Comparison of ENCODE assay signal across 27 cellular contexts in genomic region chr5:98308231-98308630, GRCh38.
DNase-seq lines count a peak whose midpoint lies in the region; TF ChIP-seq lines count a peak whose summit lies in the region.
"Had no signal": no experiment of that assay in that cellular context is flagged by ENCODE, and none has a peak within 500 bp of the region (broad histone marks: within the 10 kb centered on the region; RNA-seq: fewer than 3 reads in every experiment).

No MANE protein-coding gene starts in this region.

- H3K36me3 Mint-ChIP-seq in HFFc6 (ENCODE audit: low read depth), result peaks cover 27% of the 10 kb centered on the region
- H3K36me3 Mint-ChIP-seq in glutamatergic neuron (ENCODE audit: unreplicated experiment), result no peaks in the 10 kb centered on the region
- H3K36me3 Mint-ChIP-seq: activated naive CD4-positive, alpha-beta T cell treated with anti-CD3 and anti-CD28 coated beads, Interleukin-2, amount 50 U/mL, for 72 hours had no signal

- H3K9me3 ChIP-seq in SJSA1 (replicated peaks), result no peaks in the 10 kb centered on the region
- H3K9me3 ChIP-seq: esophagus squamous epithelium, heart right ventricle, left ventricle myocardium inferior, mucosa of descending colon, tibial artery had no signal

- DNase-seq in HFFc6 (no peak), SJSA1 (ENCODE audit: low read depth in 1 of 2, low spot score in 2 of 2) (no peak), fibroblast of mammary gland (ENCODE audit: low read depth) (peak; percentile 45), renal cortical epithelial cell (ENCODE audit: low read depth) (peak; percentile 35), DMS153 treated with DMSO at 0.1 percent for 48 hours (lab: John Stamatoyannopoulos, UW; ENCODE audit: unreplicated experiment) (no peak), glutamatergic neuron (no peak)
- DNase-seq in activated effector memory CD4-positive, alpha-beta T cell treated with Interleukin-2 at 50 U/mL for 16 hours, result no peak
- DNase-seq: activated CD4-positive, alpha-beta T cell treated with anti-CD3 and anti-CD28 coated beads for 4 hours; DND-41; effector memory CD4-positive, alpha-beta T cell; esophagus squamous epithelium; heart right ventricle; KG1; left ventricle myocardium inferior; mucosa of descending colon; NCI-H1048; NCI-H2029; NCI-H2227 treated with DMSO at 0.1 percent for 48 hours; NCI-H774; SIG-M5; stimulated activated CD4-positive, alpha-beta T cell treated with anti-CD3 and anti-CD28 coated beads, Interleukin-12 subunit alpha, Interleukin-12 subunit beta, amount 100 ng/mL, for 4 hours; stimulated activated naive CD8-positive, alpha-beta T cell treated with anti-CD3 and anti-CD28 coated beads, Interleukin-15, amount 100 ng/mL, for 72 hours; tibial artery had no signal

- no peaks in the 10 kb centered on the region for H3K27me3 ChIP-seq in SJSA1 (replicated peaks)
- H3K27me3 ChIP-seq: esophagus squamous epithelium, heart right ventricle, tibial artery had no signal

- H3K27ac Mint-ChIP-seq in HFFc6, result peak overlapping the region; percentile 99
- H3K27ac Mint-ChIP-seq in glutamatergic neuron (ENCODE audit: unreplicated experiment), result no peak overlapping the region
- H3K27ac Mint-ChIP-seq: activated naive CD4-positive, alpha-beta T cell treated with anti-CD3 and anti-CD28 coated beads, Interleukin-2, amount 50 U/mL, for 72 hours; activated T-helper 1 cell treated with anti-CD3 and anti-CD28 coated beads, Interleukin-12 subunit alpha, Interleukin-12 subunit beta, Interleukin-2, Interleukin-4 antibody, amounts not matched to agents 30 ng/mL and 10 ng/mL and 1 ng/mL, durations not matched to agents 14 hours and 24 hours and 36 hours; B cell; T-helper 1 cell treated with Interleukin-12 subunit alpha and Interleukin-12 subunit beta and Interleukin-4 antibody, amounts not matched to agents 30 μg/mL and 1 μg/mL, for 36 hours had no signal

- H3K9me3 Mint-ChIP-seq in HFFc6 (no peaks in the 10 kb centered on the region; the same call in 1 of the 2 replicates), glutamatergic neuron (ENCODE audit: unreplicated experiment) (no peaks in the 10 kb centered on the region)
- H3K9me3 Mint-ChIP-seq: activated naive CD4-positive, alpha-beta T cell treated with anti-CD3 and anti-CD28 coated beads, Interleukin-2, amount 50 U/mL, for 72 hours; activated T-helper 1 cell treated with anti-CD3 and anti-CD28 coated beads, Interleukin-12 subunit alpha, Interleukin-12 subunit beta, Interleukin-2, Interleukin-4 antibody, amounts not matched to agents 30 ng/mL and 10 ng/mL and 1 ng/mL, durations not matched to agents 14 hours and 24 hours and 36 hours; stimulated activated naive CD8-positive, alpha-beta T cell treated with anti-CD3 and anti-CD28 coated beads, Interleukin-15, amount 100 ng/mL, for 72 hours; T-helper 1 cell treated with Interleukin-12 subunit alpha and Interleukin-12 subunit beta and Interleukin-4 antibody, amounts not matched to agents 30 μg/mL and 1 μg/mL, for 36 hours had no signal

- peaks cover 61% of the 10 kb centered on the region for H3K4me1 ChIP-seq in SJSA1 (replicated peaks)
- H3K4me1 ChIP-seq: left ventricle myocardium inferior, tibial artery had no signal

- H3K4me1 Mint-ChIP-seq in HFFc6 (ENCODE audit: low read depth), result peaks cover 64% of the 10 kb centered on the region
- H3K4me1 Mint-ChIP-seq in glutamatergic neuron (ENCODE audit: low read depth, unreplicated experiment), result no peaks in the 10 kb centered on the region
- H3K4me1 Mint-ChIP-seq: B cell had no signal

- H3K27me3 Mint-ChIP-seq in HFFc6 (ENCODE audit: insufficient read depth) (no peaks in the 10 kb centered on the region; the same call in 1 of the 2 replicates), glutamatergic neuron (ENCODE audit: unreplicated experiment) (no peaks in the 10 kb centered on the region)
- H3K27me3 Mint-ChIP-seq: B cell; stimulated activated naive CD8-positive, alpha-beta T cell treated with anti-CD3 and anti-CD28 coated beads, Interleukin-15, amount 100 ng/mL, for 72 hours had no signal

- no peaks in the 10 kb centered on the region for H3K36me3 ChIP-seq in SJSA1
- H3K36me3 ChIP-seq: esophagus squamous epithelium, heart right ventricle, left ventricle myocardium inferior, tibial artery had no signal

- H3K4me3 ChIP-seq in SJSA1, result no peak overlapping the region
- H3K4me3 ChIP-seq in fibroblast of mammary gland (ENCODE audit: control insufficient read depth, low read depth, low read length), result no peak overlapping the region
- H3K4me3 ChIP-seq: esophagus squamous epithelium, heart right ventricle, left ventricle myocardium inferior, mucosa of descending colon, tibial artery had no signal

- TF ChIP-seq CTCF in HFFc6 (IDR thresholded peaks at IDR 0.05) (no peak), fibroblast of mammary gland (conservative IDR thresholded peaks at IDR 0.05; ENCODE audit: control insufficient read depth, insufficient read depth, low read depth, low read length) (no peak), glutamatergic neuron (IDR thresholded peaks at IDR 0.05; ENCODE audit: partially characterized antibody, unreplicated experiment) (no peak)

- H3K4me3 Mint-ChIP-seq in HFFc6 (peak overlapping the region; percentile 79), glutamatergic neuron (ENCODE audit: unreplicated experiment) (no peak overlapping the region)
- H3K4me3 Mint-ChIP-seq: activated T-helper 1 cell treated with anti-CD3 and anti-CD28 coated beads, Interleukin-12 subunit alpha, Interleukin-12 subunit beta, Interleukin-2, Interleukin-4 antibody, amounts not matched to agents 30 ng/mL and 10 ng/mL and 1 ng/mL, durations not matched to agents 14 hours and 24 hours and 36 hours; B cell; stimulated activated naive CD8-positive, alpha-beta T cell treated with anti-CD3 and anti-CD28 coated beads, Interleukin-15, amount 100 ng/mL, for 72 hours; T-helper 1 cell treated with Interleukin-12 subunit alpha and Interleukin-12 subunit beta and Interleukin-4 antibody, amounts not matched to agents 30 μg/mL and 1 μg/mL, for 36 hours had no signal

- peak overlapping the region; percentile 98 for H3K27ac ChIP-seq in SJSA1
- H3K27ac ChIP-seq: esophagus squamous epithelium, left ventricle myocardium inferior, tibial artery had no signal

Comparison
In these comparisons a context has a peak if more than half of its experiments do, and no peak if none do; other contexts are left out.
1. DNase-seq: peak in fibroblast of mammary gland (single experiment) and renal cortical epithelial cell (single experiment); none in HFFc6 (single experiment), SJSA1 (0 of 2), activated effector memory CD4-positive, alpha-beta T cell treated with Interleukin-2 at 50 U/mL for 16 hours (single experiment), DMS153 treated with DMSO at 0.1 percent for 48 hours (single experiment) and glutamatergic neuron (single experiment).